In the genomic region with DNA sequence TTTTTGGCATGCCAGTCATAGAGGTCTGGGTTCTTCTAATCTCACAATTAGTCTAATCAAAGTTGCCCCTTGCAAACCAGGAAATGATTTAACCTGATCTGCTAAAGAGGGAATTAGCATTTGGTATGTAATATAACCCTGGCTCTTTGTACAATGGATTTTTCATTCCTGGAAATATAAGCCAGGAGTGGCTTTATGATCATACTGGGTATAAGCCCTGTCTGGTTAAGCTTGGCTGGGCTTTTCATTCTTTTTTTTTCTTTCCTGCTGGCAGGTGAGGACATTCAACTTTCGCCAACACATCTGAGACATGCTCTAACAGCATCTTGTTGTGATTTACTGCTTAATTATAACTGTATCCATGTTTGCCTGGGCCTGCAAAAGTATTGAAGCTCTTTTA, we compare ENCODE assay signal across 12 cellular contexts.
"Had no signal": no experiment of that assay in that cellular context is flagged by ENCODE, and none has a peak within 500 bp of the region (broad histone marks: within the 10 kb centered on the region; RNA-seq: fewer than 3 reads in every experiment).

No MANE protein-coding gene starts in this region.

- H3K9me3 ChIP-seq: adrenal gland, heart right ventricle, psoas muscle had no signal

- H3K27me3 ChIP-seq: adrenal gland, heart right ventricle had no signal

- DNase-seq: activated B cell treated with CpG ODN at 0.5 μM for 24 hours; activated CD4-positive, alpha-beta T cell treated with anti-CD3 and anti-CD28 coated beads, Interleukin-2, amount 10 ng/mL, durations not matched to agents 7 days and 5 days; activated naive CD4-positive, alpha-beta T cell treated with anti-CD3 and anti-CD28 coated beads, Interleukin-2, amount 50 U/mL, for 16 hours; adrenal gland; heart right ventricle; left ventricle myocardium superior; mesenchymal stem cell; psoas muscle; stimulated activated CD4-positive, alpha-beta T cell treated with anti-CD3 and anti-CD28 coated beads, Interleukin-2, amount 100 ng/mL, for 24 hours; stimulated activated naive B cell treated with anti-CD40 and anti-IgM and Interleukin-4, amounts not matched to agents 10 μg/mL and 1 μg/mL and 100 μg/mL, for 72 hours; substantia nigra had no signal

- H3K4me1 ChIP-seq: adrenal gland, psoas muscle had no signal

- H3K36me3 ChIP-seq: adrenal gland, heart right ventricle had no signal

- H3K4me3 ChIP-seq: adrenal gland, heart right ventricle, psoas muscle had no signal

- H3K27ac ChIP-seq: adrenal gland, heart right ventricle, psoas muscle had no signal

- ATAC-seq: heart right ventricle; left ventricle myocardium superior; psoas muscle; sciatic nerve; stimulated activated naive B cell treated with anti-CD40 and anti-IgM and Interleukin-4, amounts not matched to agents 10 μg/mL and 1 μg/mL and 100 μg/mL, for 72 hours had no signal
